In genomic region chr22:39534591-39535301, GRCh38 we compare ENCODE assay signal across 8 cellular contexts. TPM values are rescaled to one million over a fixed set of nuclear protein-coding genes. Genes with fewer than 3 reads are reported as not detected.
A peak's percentile ranks its signal among the peaks of the same experiment; 100 is the strongest.
DNase-seq lines count a peak whose midpoint lies in the region; ATAC-seq and TF ChIP-seq lines count a peak whose summit lies in the region.

No MANE protein-coding gene starts in this region.

- TF ChIP-seq RAD21 in HCT116 (IDR thresholded peaks at IDR 0.05; ENCODE audit: low read depth), result no peak

- intact Hi-C loops in HCT116 (cut with micrococcal nuclease), result loop anchor here (1.0 to 10.0 kb wide), 5 partner anchors 274 to 813 kb away; partner anchors contain the start of gene ADSL

- no peaks in the 10 kb centered on the region for H4K20me1 ChIP-seq in HCT116 (ENCODE audit: insufficient read depth)

- CTCF ChIA-PET in HCT116 (lab: Charles Lee), result interaction anchor here (0.8 to 2.9 kb wide), 8 partner anchors 10 to 812 kb away, joined by 3 to 20 read pairs (median 3); partner anchors contain the start of gene CACNA1I

- peaks cover 33 to 44% of the 10 kb centered on the region in 2 experiments for H3K4me1 ChIP-seq in HCT116 (ENCODE audit: control insufficient read depth in 1 of 2, insufficient read depth in 2 of 2, low read length in 2 of 2)
- H3K4me1 ChIP-seq in Peyer's patch, result peaks cover 3 to 37% (median 17%) of the 10 kb centered on the region in 4 donors
- no peaks in the 10 kb centered on the region for H3K4me1 ChIP-seq in foreskin keratinocyte
- H3K4me1 ChIP-seq in neutrophil (ENCODE audit: control insufficient read depth in 1 of 2, insufficient read depth in 1 of 2, low read depth in 1 of 2, low read length in 1 of 2), result peaks cover 41 to 46% of the 10 kb centered on the region in 2 experiments

- POLR2A ChIA-PET in HCT116 (lab: Charles Lee), result interaction anchor here (0.8 to 1.1 kb wide), 2 partner anchors 15 to 812 kb away, joined by 3 to 4 read pairs; partner anchors contain the start of gene ATF4

- peak overlapping the region; percentile 3 to 28; a peak in 2 of 4 replicates for H3K4me3 ChIP-seq in HCT116 (replicated peaks in 1 of 2; ENCODE audit: low read depth in 1 of 2, low read length in 2 of 2)
- H3K4me3 ChIP-seq in Peyer's patch, result peak overlapping the region in 2 of 4 donors; percentile 10 to 31
- H3K4me3 ChIP-seq in neutrophil (ENCODE audit: low read depth in 1 of 2, low read length in 1 of 2), result no peak overlapping the region

- peak; percentile 52 for ATAC-seq in HCT116
- peak; percentile 19 for ATAC-seq in foreskin keratinocyte
- ATAC-seq in GM19035 (IDR thresholded peaks at IDR 0.05; ENCODE audit: unreplicated experiment), result no peak

- TF ChIP-seq POLR2A in HCT116 (IDR thresholded peaks at IDR 0.05; ENCODE audit: borderline replicate concordance, extremely low read depth, insufficient read depth, insufficient read length), result no peak
- TF ChIP-seq POLR2A in Peyer's patch (IDR thresholded peaks at IDR 0.05), result no peak

- peaks cover 28% of the 10 kb centered on the region for H3K79me2 ChIP-seq in HCT116 (ENCODE audit: insufficient read depth, low read length)

- H3K36me3 ChIP-seq in HCT116 (ENCODE audit: control insufficient read depth in 1 of 2, insufficient read depth in 2 of 2, low read length in 2 of 2), result peaks cover 4 to 11% of the 10 kb centered on the region in 2 experiments; a peak in 3 of 4 replicates
- H3K36me3 ChIP-seq in Peyer's patch, result peaks cover 0 to 11% (median 0%) of the 10 kb centered on the region in 3 donors
- H3K36me3 ChIP-seq in neutrophil, result peaks cover 17% of the 10 kb centered on the region

- no TSS peak for BruUV-seq in HCT116 (replicated peaks; lab: Mats Ljungman, UMichigan)

- H3K9ac ChIP-seq in HCT116 (ENCODE audit: low read length), result peak overlapping the region; percentile 48

- DNase-seq in HCT116 (ENCODE audit: low read depth, low spot score) (no peak), Peyer's patch (peak; percentile 85 to 94 (median 89)), foreskin keratinocyte (no peak)
- DNase-seq in activated T-helper 1 cell treated with anti-CD3 and anti-CD28 coated beads, Interleukin-2, amount 50 U/mL, for 16 hours (ENCODE audit: low read depth in 1 of 2, low spot score in 1 of 2), result peak; percentile 68 to 69

- H3K4me2 ChIP-seq in HCT116 (ENCODE audit: low read length), result peak overlapping the region; percentile 72

- H3K27me3 ChIP-seq in HCT116 (ENCODE audit: insufficient read depth, low read length) (no peaks in the 10 kb centered on the region), Peyer's patch (no peaks in the 10 kb centered on the region), foreskin keratinocyte (no peaks in the 10 kb centered on the region), neutrophil (no peaks in the 10 kb centered on the region)

- RAD21 ChIA-PET in HCT116 (lab: Charles Lee; ENCODE audit: low non-redundant PET in 1 of 2, low total read pairs in 2 of 2, uncharacterized antibody in 2 of 2, unreplicated experiment in 2 of 2), result interaction anchor here in 1 of 2 experiments (1.5 kb wide), 1 partner anchor 490 kb away, joined by 4 read pairs; no protein-coding TSS in a partner anchor

- H3K9me2 ChIP-seq in HCT116 (ENCODE audit: insufficient read depth), result no peaks in the 10 kb centered on the region

- H2AFZ ChIP-seq in HCT116 (ENCODE audit: low read depth, low read length, poor library complexity, severe bottlenecking), result peak overlapping the region; percentile 31

- H3K9me3 ChIP-seq in HCT116 (ENCODE audit: control insufficient read depth in 1 of 2, insufficient read depth in 1 of 2, low read depth in 1 of 2, low read length in 2 of 2) (no peaks in the 10 kb centered on the region), Peyer's patch (no peaks in the 10 kb centered on the region), neutrophil (no peaks in the 10 kb centered on the region)

- H3K27ac ChIP-seq in C4-2B, result peak overlapping the region; percentile 27
- H3K27ac ChIP-seq in HCT116 (ENCODE audit: low read depth, low read length), result peak overlapping the region; percentile 45
- H3K27ac ChIP-seq in Peyer's patch, result peak overlapping the region in 1 of 4 donors; percentile 4
- H3K27ac ChIP-seq in foreskin keratinocyte, result no peak overlapping the region
- H3K27ac ChIP-seq in neutrophil, result peak overlapping the region; percentile 94
- peak overlapping the region; percentile 37 for H3K27ac ChIP-seq in temporal lobe (ENCODE audit: low read depth, low read length)

- TF ChIP-seq CTCF in C4-2B (conservative IDR thresholded peaks at IDR 0.05) (peak; percentile 99), HCT116 (IDR thresholded peaks at IDR 0.05 in 2 of 3, conservative IDR thresholded peaks at IDR 0.05 in 1 of 3; ENCODE audit: borderline replicate concordance in 1 of 3, insufficient read depth in 1 of 3, low read depth in 2 of 3, low read length in 2 of 3) (peak in 2 of 3 experiments; percentile 82 to 89; a peak in 4 of 6 replicates), Peyer's patch (IDR thresholded peaks at IDR 0.05) (peak; percentile 81 to 97 (median 94)), foreskin keratinocyte (conservative IDR thresholded peaks at IDR 0.05) (peak; percentile 95), neutrophil (IDR thresholded peaks at IDR 0.05) (peak; percentile 83)

TF ChIP-seq in HCT116, 20 proteins besides CTCF, POLR2A, EP300 and RAD21:
- TF ChIP-seq TCF7L2 (IDR thresholded peaks at IDR 0.05; ENCODE audit: borderline replicate concordance, extremely low read depth, insufficient read depth, insufficient read length) (peak; percentile 16), EZH2phosphoT487 (IDR thresholded peaks at IDR 0.05; ENCODE audit: borderline replicate concordance) (no peak), ZFX (IDR thresholded peaks at IDR 0.05) (peak; percentile 36; the same call in 1 of the 2 replicates)

RNA-seq across cellular contexts. Expression of gene RPS19BP1, which starts 2.2 kb away (rescaled TPM):
- total RNA-seq in HCT116 (2021; ENCODE audit: unreplicated experiment) (80.4 TPM), Peyer's patch (100 to 1,000 TPM in 1 of 4 donors, 10 to 100 TPM in 3; 59.4 to 132 (median 93.7) TPM), foreskin keratinocyte (117 and 125 TPM in 2 replicates), temporal lobe (31.7 TPM)
- 69.1 and 86.9 TPM in 2 replicates for polyA plus RNA-seq in HCT116 (2012)
- 192 TPM in 2 replicates for polyA plus RNA-seq in foreskin keratinocyte

RNA-seq across cellular contexts. Expression of gene ATF4, which starts 14.4 kb away (rescaled TPM):
- total RNA-seq in HCT116 (2021; ENCODE audit: unreplicated experiment), result 608 TPM
- polyA plus RNA-seq in HCT116 (2012), result 588 and 690 TPM in 2 replicates
- total RNA-seq in Peyer's patch, result 100 to 1,000 TPM; 222 to 550 (median 280) TPM
- 541 and 610 TPM in 2 replicates for total RNA-seq in foreskin keratinocyte
- 662 and 690 TPM in 2 replicates for polyA plus RNA-seq in foreskin keratinocyte
- 72.0 TPM for total RNA-seq in temporal lobe

RNA-seq across cellular contexts. Expression of gene MIEF1, which starts 32.7 kb away (rescaled TPM):
- total RNA-seq in HCT116 (2021; ENCODE audit: unreplicated experiment), result 42.8 TPM
- 23.4 and 23.7 TPM in 2 replicates for polyA plus RNA-seq in HCT116 (2012)
- 10 to 100 TPM; 16.5 to 51.0 (median 41.3) TPM for total RNA-seq in Peyer's patch
- total RNA-seq in foreskin keratinocyte, result 27.6 and 28.0 TPM in 2 replicates
- 10.0 and 11.2 TPM in 2 replicates for polyA plus RNA-seq in foreskin keratinocyte
- 17.5 TPM for total RNA-seq in temporal lobe

RNA-seq across cellular contexts. Expression of gene CACNA1I, which starts 35.8 kb away (rescaled TPM):
- 0.15 TPM for total RNA-seq in HCT116 (2021; ENCODE audit: unreplicated experiment)
- polyA plus RNA-seq in HCT116 (2012), result 0.20 TPM in 2 replicates
- 1 to 10 TPM in 3 of 4 donors, under 1 TPM in 1; 0.95 to 6.6 (median 1.6) TPM for total RNA-seq in Peyer's patch
- under 0.01 TPM in 1 of 2 replicates, not detected in the other for total RNA-seq in foreskin keratinocyte
- polyA plus RNA-seq in foreskin keratinocyte, result not detected in 2 replicates
- total RNA-seq in temporal lobe, result 10.1 TPM

Comparison
In these comparisons a context has a peak if more than half of its experiments do, and no peak if none do; other contexts are left out.
1. DNase-seq: peak in Peyer's patch (3 of 3) and activated T-helper 1 cell treated with anti-CD3 and anti-CD28 coated beads, Interleukin-2, amount 50 U/mL, for 16 hours (2 of 2); none in HCT116 (single experiment) and foreskin keratinocyte (0 of 2).
2. H3K4me3 ChIP-seq: peak in HCT116 (2 of 2); none in neutrophil (0 of 2).
3. Peak in every context shown above with its lines, with median percentiles within 50 percentile points of each other: CTCF ChIP-seq.